17 cellular contexts compared by ENCODE assay signal in genomic region chr2:30127016-30127893, GRCh38. TPM values are rescaled to one million over a fixed set of nuclear protein-coding genes. Genes with fewer than 3 reads are reported as not detected.
DNase-seq lines count a peak whose midpoint lies in the region; ATAC-seq and TF ChIP-seq lines count a peak whose summit lies in the region.
"Had no signal": no experiment of that assay in that cellular context is flagged by ENCODE, and none has a peak within 500 bp of the region (broad histone marks: within the 10 kb centered on the region; RNA-seq: fewer than 3 reads in every experiment).

No MANE protein-coding gene starts in this region.

- H3K4me3 ChIP-seq in RWPE2 (ENCODE audit: severe bottlenecking) (no peak overlapping the region), retinal pigment epithelial cell (ENCODE audit: low read length) (no peak overlapping the region)
- H3K4me3 ChIP-seq: body of pancreas, upper lobe of right lung had no signal

- no peak overlapping the region for H3K4me3 Mint-ChIP-seq in natural killer cell treated with Interleukin-12 subunit alpha and Interleukin-12 subunit beta and Interleukin-15 and Interleukin-18, amount 100 ng/mL, for 72 hours
- H3K4me3 Mint-ChIP-seq in activated CD8-positive, alpha-beta T cell treated with anti-CD3 and anti-CD28 coated beads, Interleukin-2, amount 10 ng/mL, durations not matched to agents 7 days and 5 days: no peak overlapping the region
- H3K4me3 Mint-ChIP-seq: CD14-positive monocyte; memory B cell; stimulated activated memory B cell treated with anti-CD40 and anti-IgM and Interleukin-4, amounts not matched to agents 10 μg/mL and 1 μg/mL and 100 μg/mL, for 72 hours; T-helper 17 cell had no signal

- no peaks in the 10 kb centered on the region for H3K9me3 Mint-ChIP-seq in natural killer cell treated with Interleukin-12 subunit alpha and Interleukin-12 subunit beta and Interleukin-15 and Interleukin-18, amount 100 ng/mL, for 72 hours
- no peaks in the 10 kb centered on the region for H3K9me3 Mint-ChIP-seq in activated CD8-positive, alpha-beta T cell treated with anti-CD3 and anti-CD28 coated beads, Interleukin-2, amount 10 ng/mL, durations not matched to agents 7 days and 5 days (ENCODE audit: insufficient read depth)

- TF ChIP-seq CTCF in RWPE2 (IDR thresholded peaks at IDR 0.05; ENCODE audit: poor library complexity, severe bottlenecking) (no peak), retinal pigment epithelial cell (conservative IDR thresholded peaks at IDR 0.05; ENCODE audit: low read depth, low read length) (no peak)

- no peaks in the 10 kb centered on the region for H3K36me3 Mint-ChIP-seq in natural killer cell treated with Interleukin-12 subunit alpha and Interleukin-12 subunit beta and Interleukin-15 and Interleukin-18, amount 100 ng/mL, for 72 hours
- H3K36me3 Mint-ChIP-seq in activated CD8-positive, alpha-beta T cell treated with anti-CD3 and anti-CD28 coated beads, Interleukin-2, amount 10 ng/mL, durations not matched to agents 7 days and 5 days (ENCODE audit: low read depth): no peaks in the 10 kb centered on the region
- H3K36me3 Mint-ChIP-seq: CD14-positive monocyte; stimulated activated memory B cell treated with anti-CD40 and anti-IgM and Interleukin-4, amounts not matched to agents 10 μg/mL and 1 μg/mL and 100 μg/mL, for 72 hours had no signal

- no peaks in the 10 kb centered on the region for H3K27me3 ChIP-seq in RWPE2 (ENCODE audit: insufficient read depth, poor library complexity, severe bottlenecking)
- H3K27me3 ChIP-seq: body of pancreas, upper lobe of right lung had no signal

- ATAC-seq in RWPE2 (ENCODE audit: low read depth): peak; percentile 57; the same call in 2 of the 3 replicates
- ATAC-seq in esophagus mucosa: peak; percentile 71
- no peak for ATAC-seq in natural killer cell treated with Interleukin-12 subunit alpha and Interleukin-12 subunit beta and Interleukin-15 and Interleukin-18, amount 100 ng/mL, for 72 hours
- ATAC-seq in activated CD8-positive, alpha-beta T cell treated with anti-CD3 and anti-CD28 coated beads, Interleukin-2, amount 10 ng/mL, durations not matched to agents 7 days and 5 days: no peak
- ATAC-seq: body of pancreas; Panc1; stimulated activated memory B cell treated with anti-CD40 and anti-IgM and Interleukin-4, amounts not matched to agents 10 μg/mL and 1 μg/mL and 100 μg/mL, for 72 hours; T-helper 17 cell; upper lobe of right lung had no signal

- no peak overlapping the region for H3K27ac Mint-ChIP-seq in natural killer cell treated with Interleukin-12 subunit alpha and Interleukin-12 subunit beta and Interleukin-15 and Interleukin-18, amount 100 ng/mL, for 72 hours
- no peak overlapping the region for H3K27ac Mint-ChIP-seq in activated CD8-positive, alpha-beta T cell treated with anti-CD3 and anti-CD28 coated beads, Interleukin-2, amount 10 ng/mL, durations not matched to agents 7 days and 5 days
- H3K27ac Mint-ChIP-seq: CD14-positive monocyte; memory B cell; stimulated activated memory B cell treated with anti-CD40 and anti-IgM and Interleukin-4, amounts not matched to agents 10 μg/mL and 1 μg/mL and 100 μg/mL, for 72 hours; T-helper 17 cell had no signal

- no peak overlapping the region for H3K27ac ChIP-seq in RWPE2 (ENCODE audit: poor library complexity, severe bottlenecking)
- H3K27ac ChIP-seq: body of pancreas, upper lobe of right lung had no signal

- POLR2A ChIA-PET in activated CD8-positive, alpha-beta T cell treated with anti-CD3 and anti-CD28 coated beads, Interleukin-2, amount 10 ng/mL, durations not matched to agents 7 days and 5 days (lab: Charles Lee): no interaction called here

- H3K9me3 ChIP-seq in RWPE2 (ENCODE audit: severe bottlenecking): no peaks in the 10 kb centered on the region
- H3K9me3 ChIP-seq: body of pancreas, upper lobe of right lung had no signal

- H3K4me1 Mint-ChIP-seq in natural killer cell treated with Interleukin-12 subunit alpha and Interleukin-12 subunit beta and Interleukin-15 and Interleukin-18, amount 100 ng/mL, for 72 hours (ENCODE audit: low read depth in 2 of 2): no peaks in the 10 kb centered on the region
- no peaks in the 10 kb centered on the region for H3K4me1 Mint-ChIP-seq in activated CD8-positive, alpha-beta T cell treated with anti-CD3 and anti-CD28 coated beads, Interleukin-2, amount 10 ng/mL, durations not matched to agents 7 days and 5 days (ENCODE audit: low read depth)
- H3K4me1 Mint-ChIP-seq: CD14-positive monocyte; memory B cell; stimulated activated memory B cell treated with anti-CD40 and anti-IgM and Interleukin-4, amounts not matched to agents 10 μg/mL and 1 μg/mL and 100 μg/mL, for 72 hours had no signal

- no peaks in the 10 kb centered on the region for H3K36me3 ChIP-seq in RWPE2 (ENCODE audit: low read depth)
- H3K36me3 ChIP-seq: upper lobe of right lung had no signal

- peaks cover 15 to 43% of the 10 kb centered on the region in 2 donors for H3K27me3 Mint-ChIP-seq in natural killer cell treated with Interleukin-12 subunit alpha and Interleukin-12 subunit beta and Interleukin-15 and Interleukin-18, amount 100 ng/mL, for 72 hours
- peaks cover 11% of the 10 kb centered on the region for H3K27me3 Mint-ChIP-seq in activated CD8-positive, alpha-beta T cell treated with anti-CD3 and anti-CD28 coated beads, Interleukin-2, amount 10 ng/mL, durations not matched to agents 7 days and 5 days (ENCODE audit: low read depth)

- CTCF ChIA-PET in activated CD8-positive, alpha-beta T cell treated with anti-CD3 and anti-CD28 coated beads, Interleukin-2, amount 10 ng/mL, durations not matched to agents 7 days and 5 days (lab: Charles Lee): no interaction called here

- peak; percentile 21 for DNase-seq in GM03348 (ENCODE audit: low spot score)
- no peak for DNase-seq in RWPE2 (ENCODE audit: low spot score)
- DNase-seq in retinal pigment epithelial cell (ENCODE audit: low read depth): peak; percentile 37
- DNase-seq in natural killer cell treated with Interleukin-12 subunit alpha and Interleukin-12 subunit beta and Interleukin-15 and Interleukin-18, amount 100 ng/mL, for 72 hours (ENCODE audit: low spot score): no peak
- no peak for DNase-seq in activated CD8-positive, alpha-beta T cell treated with anti-CD3 and anti-CD28 coated beads, Interleukin-2, amount 10 ng/mL, durations not matched to agents 7 days and 5 days
- DNase-seq in OCI-M2 (lab: John Stamatoyannopoulos, UW; ENCODE audit: unreplicated experiment): no peak
- DNase-seq: activated CD4-positive, CD25-positive, alpha-beta regulatory T cell treated with anti-CD3 and anti-CD28 coated beads, Interleukin-2, amount 50 U/mL, for 72 hours; activated naive CD4-positive, alpha-beta T cell treated with Interleukin-2 at 50 U/mL for 16 hours; body of pancreas; NCI-H2081; T-helper 17 cell; upper lobe of right lung had no signal

- H3K4me1 ChIP-seq in RWPE2 (ENCODE audit: insufficient read depth, poor library complexity, severe bottlenecking): peaks cover 3% of the 10 kb centered on the region
- H3K4me1 ChIP-seq: body of pancreas, upper lobe of right lung had no signal

RNA-seq across cellular contexts. Expression of gene YPEL5, which starts 19.6 kb away (rescaled TPM):
- 56.4 TPM for total RNA-seq in esophagus mucosa
- total RNA-seq in natural killer cell treated with Interleukin-12 subunit alpha and Interleukin-12 subunit beta and Interleukin-15 and Interleukin-18, amount 100 ng/mL, for 72 hours: 10 to 100 TPM; 23.4 to 37.7 TPM
- 10 to 100 TPM; 32.5 to 34.9 TPM for total RNA-seq in activated CD8-positive, alpha-beta T cell treated with anti-CD3 and anti-CD28 coated beads, Interleukin-2, amount 10 ng/mL, durations not matched to agents 7 days and 5 days

Comparison
In these comparisons a context has a peak if more than half of its experiments do, and no peak if none do; other contexts are left out.
1. DNase-seq: peak in GM03348 (single experiment) and retinal pigment epithelial cell (single experiment); none in RWPE2 (single experiment), natural killer cell treated with Interleukin-12 subunit alpha and Interleukin-12 subunit beta and Interleukin-15 and Interleukin-18, amount 100 ng/mL, for 72 hours (single experiment), activated CD8-positive, alpha-beta T cell treated with anti-CD3 and anti-CD28 coated beads, Interleukin-2, amount 10 ng/mL, durations not matched to agents 7 days and 5 days (single experiment) and OCI-M2 (single experiment).
2. ATAC-seq: peak in RWPE2 (single experiment) and esophagus mucosa (single experiment); none in natural killer cell treated with Interleukin-12 subunit alpha and Interleukin-12 subunit beta and Interleukin-15 and Interleukin-18, amount 100 ng/mL, for 72 hours (0 of 2) and activated CD8-positive, alpha-beta T cell treated with anti-CD3 and anti-CD28 coated beads, Interleukin-2, amount 10 ng/mL, durations not matched to agents 7 days and 5 days (single experiment).